In genomic region chr5:88823201-88823600, GRCh38 we compare ENCODE assay signal across 16 cellular contexts.
"Had no signal": no experiment of that assay in that cellular context is flagged by ENCODE, and none has a peak within 500 bp of the region (broad histone marks: within the 10 kb centered on the region; RNA-seq: fewer than 3 reads in every experiment).

No MANE protein-coding gene starts in this region.

- H3K4me3 ChIP-seq: esophagus muscularis mucosa, skin epidermis, thoracic aorta had no signal

- H3K9me3 Mint-ChIP-seq: activated naive CD4-positive, alpha-beta T cell treated with anti-CD3 and anti-CD28 coated beads, Interleukin-2, amount 10 ng/mL, durations not matched to agents 7 days and 5 days; nephron progenitor cell; stimulated activated naive CD8-positive, alpha-beta T cell treated with anti-CD3 and anti-CD28 coated beads, Interleukin-15, Interleukin-2, amounts not matched to agents 100 ng/mL and 50 ng/mL, for 24 hours had no signal

- ATAC-seq: right cardiac atrium had no signal

- DNase-seq: activated CD4-positive, alpha-beta T cell treated with anti-CD3 and anti-CD28 coated beads for 1 hour; activated CD4-positive, alpha-beta T cell treated with anti-CD3 and anti-CD28 coated beads, Interleukin-2, amount 50 U/mL, for 48 hours; activated naive CD4-positive, alpha-beta T cell treated with anti-CD3 and anti-CD28 coated beads, Interleukin-2, amount 10 ng/mL, durations not matched to agents 7 days and 5 days; kidney glomerular epithelial cell; nephron progenitor cell; occipital lobe; right cardiac atrium; stimulated activated CD4-positive, alpha-beta T cell treated with anti-CD3 and anti-CD28 coated beads, Interleukin-4, amount 100 ng/mL, for 4 hours; stimulated activated CD8-positive, alpha-beta memory T cell treated with anti-CD3 and anti-CD28 coated beads, Interleukin-4, amount 100 ng/mL, for 48 hours; T-helper 1 cell; T1000 had no signal

- H3K36me3 Mint-ChIP-seq: activated naive CD4-positive, alpha-beta T cell treated with anti-CD3 and anti-CD28 coated beads, Interleukin-2, amount 10 ng/mL, durations not matched to agents 7 days and 5 days had no signal

- H3K27me3 ChIP-seq: esophagus muscularis mucosa had no signal

- H3K27me3 Mint-ChIP-seq: progenitor cell of endocrine pancreas had no signal

- H3K27ac Mint-ChIP-seq: activated naive CD4-positive, alpha-beta T cell treated with anti-CD3 and anti-CD28 coated beads, Interleukin-2, amount 10 ng/mL, durations not matched to agents 7 days and 5 days; nephron progenitor cell; progenitor cell of endocrine pancreas; stimulated activated naive CD8-positive, alpha-beta T cell treated with anti-CD3 and anti-CD28 coated beads, Interleukin-15, Interleukin-2, amounts not matched to agents 100 ng/mL and 50 ng/mL, for 24 hours had no signal

- H3K36me3 ChIP-seq: thoracic aorta had no signal

- H3K9me3 ChIP-seq: esophagus muscularis mucosa, thoracic aorta had no signal

- H3K4me3 Mint-ChIP-seq: activated naive CD4-positive, alpha-beta T cell treated with anti-CD3 and anti-CD28 coated beads, Interleukin-2, amount 10 ng/mL, durations not matched to agents 7 days and 5 days; nephron progenitor cell; stimulated activated naive CD8-positive, alpha-beta T cell treated with anti-CD3 and anti-CD28 coated beads, Interleukin-15, Interleukin-2, amounts not matched to agents 100 ng/mL and 50 ng/mL, for 24 hours had no signal
